ENCODE assay signal across 1 cellular context in genomic region chr3:5240740-5241139, GRCh38.
A peak's percentile ranks its signal among the peaks of the same experiment; 100 is the strongest.
TF ChIP-seq lines count a peak whose summit lies in the region.

No MANE protein-coding gene starts in this region.

TF ChIP-seq in K562, 482 proteins besides CTCF, POLR2A, EP300 and RAD21 (continued from another document):
- TF ChIP-seq ETS1 (conservative IDR thresholded peaks at IDR 0.05; ENCODE audit: control insufficient read depth, low read depth, low read length): no peak
- peak; percentile 74 for TF ChIP-seq RBM25 (IDR thresholded peaks at IDR 0.05; ENCODE audit: low read depth, low read length, severe bottlenecking)
- TF ChIP-seq FUS (optimal IDR thresholded peaks at IDR 0.05; ENCODE audit: low read depth, low read length): no peak
- TF ChIP-seq CHD4 (IDR thresholded peaks at IDR 0.05; ENCODE audit: insufficient read depth, insufficient replicate concordance, low read depth, low read length, poor library complexity, severe bottlenecking): no peak
- no peak for TF ChIP-seq NCOA1 (IDR thresholded peaks at IDR 0.05; ENCODE audit: low read depth)
- peak; percentile 98 for TF ChIP-seq ZNF239 (CRISPR knock-in tag; IDR thresholded peaks at IDR 0.05)
